7 cellular contexts compared by ENCODE assay signal in genomic region chr4:70840631-70841030, GRCh38. TPM values are rescaled to one million over a fixed set of nuclear protein-coding genes. Genes with fewer than 3 reads are reported as not detected.
DNase-seq lines count a peak whose midpoint lies in the region; ATAC-seq and TF ChIP-seq lines count a peak whose summit lies in the region.
"Not testable (repeated sequence)": the region's sequence is repeated elsewhere in the genome, so short reads cannot be mapped to it uniquely, and the experiment has no call there.

No MANE protein-coding gene starts in this region.

- H3K4me3 Mint-ChIP-seq in CD4-positive, CD25-positive, alpha-beta regulatory T cell = peak overlapping the region in 3 of 4 donors; percentile 76 to 97 (median 87)
- H3K4me3 Mint-ChIP-seq in activated T-helper 17 cell treated with anti-CD3 and anti-CD28 coated beads, Interleukin-2, amount 50 U/mL, for 72 hours = peak overlapping the region; percentile 96
- not testable (repeated sequence) for H3K4me3 Mint-ChIP-seq in dendritic cell treated with granulocyte-macrophage colony-stimulating factor and Interleukin-4, amounts not matched to agents 40 ng/mL and 50 ng/mL, for 4 days; stimulated activated memory B cell treated with anti-CD40 and anti-IgM and Interleukin-4, amounts not matched to agents 10 μg/mL and 1 μg/mL and 100 μg/mL, for 72 hours
- peak overlapping the region; percentile 87 for H3K4me3 Mint-ChIP-seq in neural progenitor cell

- POLR2A ChIA-PET in PC-9 (lab: Charles Lee; ENCODE audit: unreplicated experiment) = not testable (repeated sequence)

- not testable (repeated sequence) for H3K9me3 Mint-ChIP-seq in CD4-positive, CD25-positive, alpha-beta regulatory T cell; activated T-helper 17 cell treated with anti-CD3 and anti-CD28 coated beads, Interleukin-2, amount 50 U/mL, for 72 hours; dendritic cell treated with granulocyte-macrophage colony-stimulating factor and Interleukin-4, amounts not matched to agents 40 ng/mL and 50 ng/mL, for 4 days; neural progenitor cell; stimulated activated memory B cell treated with anti-CD40 and anti-IgM and Interleukin-4, amounts not matched to agents 10 μg/mL and 1 μg/mL and 100 μg/mL, for 72 hours

- H4K20me1 ChIP-seq in PC-9 (ENCODE audit: insufficient read depth) (peaks cover 24% of the 10 kb centered on the region), hepatocyte (ENCODE audit: insufficient read depth, poor library complexity, severe bottlenecking) (peaks cover 31% of the 10 kb centered on the region), neural progenitor cell (ENCODE audit: low read depth) (peaks cover 28% of the 10 kb centered on the region)

- ATAC-seq in CD4-positive, CD25-positive, alpha-beta regulatory T cell (ENCODE audit: low read depth in 2 of 2); activated T-helper 17 cell treated with anti-CD3 and anti-CD28 coated beads, Interleukin-2, amount 50 U/mL, for 72 hours (replicated peaks); stimulated activated memory B cell treated with anti-CD40 and anti-IgM and Interleukin-4, amounts not matched to agents 10 μg/mL and 1 μg/mL and 100 μg/mL, for 72 hours: not testable (repeated sequence)

- H3K27ac ChIP-seq in CD4-positive, CD25-positive, alpha-beta regulatory T cell (ENCODE audit: insufficient read depth, low read length, poor library complexity, severe bottlenecking) = peak overlapping the region; percentile 29
- not testable (repeated sequence) for H3K27ac ChIP-seq in PC-9, neural progenitor cell
- peak overlapping the region; percentile 35 for H3K27ac ChIP-seq in hepatocyte

- H3K9ac ChIP-seq in neural progenitor cell = not testable (repeated sequence)

- H3K4me1 ChIP-seq in CD4-positive, CD25-positive, alpha-beta regulatory T cell (ENCODE audit: control insufficient read depth, insufficient read depth, low read length, poor library complexity, severe bottlenecking) = peaks cover 30% of the 10 kb centered on the region
- not testable (repeated sequence) for H3K4me1 ChIP-seq in PC-9 (replicated peaks; ENCODE audit: insufficient read depth); hepatocyte (ENCODE audit: insufficient read depth); neural progenitor cell

- not testable (repeated sequence) for H3K4me3 ChIP-seq in CD4-positive, CD25-positive, alpha-beta regulatory T cell (ENCODE audit: low read depth, low read length); PC-9; hepatocyte; neural progenitor cell

- H3K27me3 ChIP-seq in CD4-positive, CD25-positive, alpha-beta regulatory T cell (ENCODE audit: control insufficient read depth, insufficient read depth, low read length); PC-9 (ENCODE audit: insufficient read depth, low read depth); hepatocyte; neural progenitor cell: not testable (repeated sequence)

- DNase-seq in CD4-positive, CD25-positive, alpha-beta regulatory T cell; PC-9; hepatocyte (ENCODE audit: low spot score); neural progenitor cell (ENCODE audit: low spot score): not testable (repeated sequence)

- not testable (repeated sequence) for TF ChIP-seq CTCF in PC-9 (conservative IDR thresholded peaks at IDR 0.05); hepatocyte (IDR thresholded peaks at IDR 0.05; ENCODE audit: poor library complexity); neural progenitor cell (IDR thresholded peaks at IDR 0.05)

- H3K9me3 ChIP-seq in CD4-positive, CD25-positive, alpha-beta regulatory T cell (ENCODE audit: control insufficient read depth in 2 of 2, low read length in 2 of 2); PC-9 (ENCODE audit: insufficient read depth, low read depth); hepatocyte (ENCODE audit: low read depth); neural progenitor cell (ENCODE audit: low read depth): not testable (repeated sequence)

- not testable (repeated sequence) for H3K36me3 ChIP-seq in CD4-positive, CD25-positive, alpha-beta regulatory T cell (ENCODE audit: control insufficient read depth, insufficient read depth, low read length); PC-9 (ENCODE audit: low read depth); hepatocyte (replicated peaks; ENCODE audit: insufficient read depth, low read depth); neural progenitor cell

- not testable (repeated sequence) for H3F3A ChIP-seq in PC-9 (ENCODE audit: insufficient read depth, low read depth)
- H3F3A ChIP-seq in neural progenitor cell (ENCODE audit: low read depth) = peaks cover 10% of the 10 kb centered on the region

- intact Hi-C loops in PC-9 (cut with micrococcal nuclease; ENCODE audit: unreplicated experiment) = loop anchor here (1.0 kb wide), 1 partner anchor 152 kb away; the partner anchor contains the start of gene UTP3
- intact Hi-C loops in dendritic cell treated with granulocyte-macrophage colony-stimulating factor and Interleukin-4, amounts not matched to agents 40 ng/mL and 50 ng/mL, for 4 days (cut with micrococcal nuclease) = not testable (repeated sequence)

- peak overlapping the region in 2 of 3 donors; percentile 23 to 79 for H3K27ac Mint-ChIP-seq in CD4-positive, CD25-positive, alpha-beta regulatory T cell
- peak overlapping the region; percentile 48 for H3K27ac Mint-ChIP-seq in activated T-helper 17 cell treated with anti-CD3 and anti-CD28 coated beads, Interleukin-2, amount 50 U/mL, for 72 hours
- H3K27ac Mint-ChIP-seq in dendritic cell treated with granulocyte-macrophage colony-stimulating factor and Interleukin-4, amounts not matched to agents 40 ng/mL and 50 ng/mL, for 4 days = peak overlapping the region; percentile 94
- H3K27ac Mint-ChIP-seq in neural progenitor cell = not testable (repeated sequence)
- H3K27ac Mint-ChIP-seq in stimulated activated memory B cell treated with anti-CD40 and anti-IgM and Interleukin-4, amounts not matched to agents 10 μg/mL and 1 μg/mL and 100 μg/mL, for 72 hours = peak overlapping the region; percentile 96

- 96% methylated on average over 16 of the region's 16 CpGs for WGBS in hepatocyte (ENCODE audit: low lambda C conversion rate, missing lambda C conversion rate)

- CTCF ChIA-PET in PC-9 (lab: Charles Lee) = not testable (repeated sequence)

- not testable (repeated sequence) for H2AFZ ChIP-seq in PC-9; hepatocyte; neural progenitor cell (replicated peaks)

- H3K36me3 Mint-ChIP-seq in CD4-positive, CD25-positive, alpha-beta regulatory T cell; stimulated activated memory B cell treated with anti-CD40 and anti-IgM and Interleukin-4, amounts not matched to agents 10 μg/mL and 1 μg/mL and 100 μg/mL, for 72 hours: not testable (repeated sequence)
- H3K36me3 Mint-ChIP-seq in activated T-helper 17 cell treated with anti-CD3 and anti-CD28 coated beads, Interleukin-2, amount 50 U/mL, for 72 hours (ENCODE audit: low read depth) = peaks cover 32% of the 10 kb centered on the region
- peaks cover 21% of the 10 kb centered on the region for H3K36me3 Mint-ChIP-seq in dendritic cell treated with granulocyte-macrophage colony-stimulating factor and Interleukin-4, amounts not matched to agents 40 ng/mL and 50 ng/mL, for 4 days (ENCODE audit: low read depth)
- H3K36me3 Mint-ChIP-seq in neural progenitor cell = peaks cover 10% of the 10 kb centered on the region

- peaks cover 37% of the 10 kb centered on the region for H3K79me2 ChIP-seq in PC-9 (ENCODE audit: low read depth)
- H3K79me2 ChIP-seq in hepatocyte = peaks cover 33% of the 10 kb centered on the region
- H3K79me2 ChIP-seq in neural progenitor cell (ENCODE audit: low read depth) = peaks cover 39% of the 10 kb centered on the region

- peaks cover 15 to 54% (median 31%) of the 10 kb centered on the region in 4 donors for H3K4me1 Mint-ChIP-seq in CD4-positive, CD25-positive, alpha-beta regulatory T cell
- H3K4me1 Mint-ChIP-seq in activated T-helper 17 cell treated with anti-CD3 and anti-CD28 coated beads, Interleukin-2, amount 50 U/mL, for 72 hours = peaks cover 24% of the 10 kb centered on the region
- H3K4me1 Mint-ChIP-seq in dendritic cell treated with granulocyte-macrophage colony-stimulating factor and Interleukin-4, amounts not matched to agents 40 ng/mL and 50 ng/mL, for 4 days (ENCODE audit: low read depth) = peaks cover 15% of the 10 kb centered on the region
- H3K4me1 Mint-ChIP-seq in neural progenitor cell = peaks cover 11% of the 10 kb centered on the region
- peaks cover 56% of the 10 kb centered on the region for H3K4me1 Mint-ChIP-seq in stimulated activated memory B cell treated with anti-CD40 and anti-IgM and Interleukin-4, amounts not matched to agents 10 μg/mL and 1 μg/mL and 100 μg/mL, for 72 hours

- H3K27me3 Mint-ChIP-seq in CD4-positive, CD25-positive, alpha-beta regulatory T cell; activated T-helper 17 cell treated with anti-CD3 and anti-CD28 coated beads, Interleukin-2, amount 50 U/mL, for 72 hours; dendritic cell treated with granulocyte-macrophage colony-stimulating factor and Interleukin-4, amounts not matched to agents 40 ng/mL and 50 ng/mL, for 4 days; neural progenitor cell (ENCODE audit: insufficient read depth, low read depth); stimulated activated memory B cell treated with anti-CD40 and anti-IgM and Interleukin-4, amounts not matched to agents 10 μg/mL and 1 μg/mL and 100 μg/mL, for 72 hours: not testable (repeated sequence)

- TSS peak; percentile 17 for BruUV-seq in PC-9 (replicated peaks; lab: Mats Ljungman, UMichigan)

- H3K4me2 ChIP-seq in PC-9 = 0 out of 2 replicates have a peak overlapping the region, but pooled peaks have one; percentile 8
- not testable (repeated sequence) for H3K4me2 ChIP-seq in hepatocyte, neural progenitor cell

- H3K9me2 ChIP-seq in PC-9 (ENCODE audit: insufficient read depth); hepatocyte (replicated peaks; ENCODE audit: insufficient read depth): not testable (repeated sequence)

RNA-seq across cellular contexts. Expression of gene GRSF1, which starts 0.9 kb away (rescaled TPM):
- 46.0 TPM for total RNA-seq in CD4-positive, CD25-positive, alpha-beta regulatory T cell
- 100 to 1,000 TPM; 101 to 115 (median 110) TPM for polyA plus RNA-seq in CD4-positive, CD25-positive, alpha-beta regulatory T cell
- 52.4 and 70.0 TPM in 2 replicates for total RNA-seq in PC-9 (2021)
- total RNA-seq in activated T-helper 17 cell treated with anti-CD3 and anti-CD28 coated beads, Interleukin-2, amount 50 U/mL, for 72 hours = 10 to 100 TPM; 88.5 to 91.3 TPM
- total RNA-seq in hepatocyte = 85.1 and 85.4 TPM in 2 replicates
- 78.2 and 80.0 TPM in 2 replicates for polyA plus RNA-seq in hepatocyte
- 87.4 and 136 TPM in 2 replicates for total RNA-seq in neural progenitor cell (ENCODE audit: low replicate concordance)
